Comparison of ENCODE assay signal across 30 cellular contexts in genomic region chr19:30266687-30267086, GRCh38.
"Had no signal": no experiment of that assay in that cellular context is flagged by ENCODE, and none has a peak within 500 bp of the region (broad histone marks: within the 10 kb centered on the region; RNA-seq: fewer than 3 reads in every experiment).

No MANE protein-coding gene starts in this region.

- H3K4me1 Mint-ChIP-seq: stimulated activated effector memory CD8-positive, alpha-beta T cell treated with anti-CD3 and anti-CD28 coated beads, Interleukin-12 subunit alpha, Interleukin-12 subunit beta, amount 100 ng/mL, for 72 hours; stimulated activated naive B cell treated with anti-CD40 and anti-IgM and Interleukin-4, amounts not matched to agents 10 μg/mL and 1 μg/mL and 100 μg/mL, for 72 hours had no signal

- H3K27me3 ChIP-seq: ovary, right lobe of liver, thyroid gland, tibial nerve, upper lobe of left lung, uterus had no signal

- FAIRE-seq: small intestine had no signal

- H2AFZ ChIP-seq: parathyroid adenoma had no signal

- H3K9me3 ChIP-seq: neutrophil, ovary, psoas muscle, right lobe of liver, sigmoid colon, stomach, thoracic aorta, thyroid gland, tibial nerve, upper lobe of left lung, uterus had no signal

- H3K9me3 Mint-ChIP-seq: natural killer cell treated with Interleukin-12 subunit alpha and Interleukin-12 subunit beta and Interleukin-15 and Interleukin-18, amount 100 ng/mL, for 72 hours; neural crest cell; stimulated activated effector memory CD8-positive, alpha-beta T cell treated with anti-CD3 and anti-CD28 coated beads, Interleukin-12 subunit alpha, Interleukin-12 subunit beta, amount 100 ng/mL, for 72 hours; stimulated activated naive B cell treated with anti-CD40 and anti-IgM and Interleukin-4, amounts not matched to agents 10 μg/mL and 1 μg/mL and 100 μg/mL, for 72 hours; stimulated activated naive CD8-positive, alpha-beta T cell treated with anti-CD3 and anti-CD28 coated beads, Interleukin-15, Interleukin-2, amounts not matched to agents 100 ng/mL and 50 ng/mL, for 24 hours had no signal

- H3K9ac ChIP-seq: parathyroid adenoma had no signal

- H3K4me3 ChIP-seq: ovary, psoas muscle, right lobe of liver, sigmoid colon, stomach, thoracic aorta, thyroid gland, tibial nerve, upper lobe of left lung, uterus had no signal

- H3K27ac Mint-ChIP-seq: naive thymus-derived CD8-positive, alpha-beta T cell; natural killer cell treated with Interleukin-12 subunit alpha and Interleukin-12 subunit beta and Interleukin-15 and Interleukin-18, amount 100 ng/mL, for 72 hours; nephron progenitor cell; progenitor cell of endocrine pancreas; stimulated activated effector memory CD8-positive, alpha-beta T cell treated with anti-CD3 and anti-CD28 coated beads, Interleukin-12 subunit alpha, Interleukin-12 subunit beta, amount 100 ng/mL, for 72 hours; stimulated activated naive B cell treated with anti-CD40 and anti-IgM and Interleukin-4, amounts not matched to agents 10 μg/mL and 1 μg/mL and 100 μg/mL, for 72 hours; stimulated activated naive CD8-positive, alpha-beta T cell treated with anti-CD3 and anti-CD28 coated beads, Interleukin-15, Interleukin-2, amounts not matched to agents 100 ng/mL and 50 ng/mL, for 24 hours had no signal

- H3K36me3 ChIP-seq: neutrophil, ovary, right lobe of liver, sigmoid colon, stomach, thoracic aorta, thyroid gland, tibial nerve, upper lobe of left lung, uterus had no signal

- H3K4me3 Mint-ChIP-seq: naive thymus-derived CD8-positive, alpha-beta T cell; natural killer cell treated with Interleukin-12 subunit alpha and Interleukin-12 subunit beta and Interleukin-15 and Interleukin-18, amount 100 ng/mL, for 72 hours; nephron progenitor cell; neural crest cell; stimulated activated effector memory CD8-positive, alpha-beta T cell treated with anti-CD3 and anti-CD28 coated beads, Interleukin-12 subunit alpha, Interleukin-12 subunit beta, amount 100 ng/mL, for 72 hours; stimulated activated naive B cell treated with anti-CD40 and anti-IgM and Interleukin-4, amounts not matched to agents 10 μg/mL and 1 μg/mL and 100 μg/mL, for 72 hours; stimulated activated naive CD8-positive, alpha-beta T cell treated with anti-CD3 and anti-CD28 coated beads, Interleukin-15, Interleukin-2, amounts not matched to agents 100 ng/mL and 50 ng/mL, for 24 hours had no signal

- H3K4me1 ChIP-seq: parathyroid adenoma, psoas muscle, right lobe of liver, sigmoid colon, stomach, upper lobe of left lung, uterus had no signal

- H3K79me2 ChIP-seq: parathyroid adenoma had no signal

- ATAC-seq: naive thymus-derived CD8-positive, alpha-beta T cell; natural killer cell treated with Interleukin-12 subunit alpha and Interleukin-12 subunit beta and Interleukin-15 and Interleukin-18, amount 100 ng/mL, for 72 hours; psoas muscle; right cardiac atrium; right lobe of liver; stimulated activated effector memory CD8-positive, alpha-beta T cell treated with anti-CD3 and anti-CD28 coated beads, Interleukin-12 subunit alpha, Interleukin-12 subunit beta, amount 100 ng/mL, for 72 hours; stimulated activated naive B cell treated with anti-CD40 and anti-IgM and Interleukin-4, amounts not matched to agents 10 μg/mL and 1 μg/mL and 100 μg/mL, for 72 hours had no signal

- H3K27ac ChIP-seq: neutrophil, ovary, parathyroid adenoma, psoas muscle, right lobe of liver, sigmoid colon, stomach, thoracic aorta, tibial nerve, upper lobe of left lung, uterus had no signal

- H3K36me3 Mint-ChIP-seq: naive thymus-derived CD8-positive, alpha-beta T cell; natural killer cell treated with Interleukin-12 subunit alpha and Interleukin-12 subunit beta and Interleukin-15 and Interleukin-18, amount 100 ng/mL, for 72 hours; stimulated activated effector memory CD8-positive, alpha-beta T cell treated with anti-CD3 and anti-CD28 coated beads, Interleukin-12 subunit alpha, Interleukin-12 subunit beta, amount 100 ng/mL, for 72 hours; stimulated activated naive B cell treated with anti-CD40 and anti-IgM and Interleukin-4, amounts not matched to agents 10 μg/mL and 1 μg/mL and 100 μg/mL, for 72 hours had no signal

- DNase-seq: naive thymus-derived CD8-positive, alpha-beta T cell; nephron progenitor cell; nucleus accumbens; ovary; posterior cingulate gyrus; psoas muscle; right cardiac atrium; right lobe of liver; sigmoid colon; small intestine; stimulated activated CD4-positive, alpha-beta T cell treated with anti-CD3 and anti-CD28 coated beads, Interleukin-15, amount 100 ng/mL, for 24 hours; stimulated activated CD4-positive, alpha-beta T cell treated with anti-CD3 and anti-CD28 coated beads, Interleukin-2, amount 100 ng/mL, for 24 hours; stimulated activated CD4-positive, alpha-beta T cell treated with anti-CD3 and anti-CD28 coated beads, Interleukin-2, amount 100 ng/mL, for 48 hours; stimulated activated CD4-positive, alpha-beta T cell treated with anti-CD3 and anti-CD28 coated beads, Interleukin-4, amount 100 ng/mL, for 24 hours; stimulated activated naive B cell treated with anti-CD40 and anti-IgM and Interleukin-4, amounts not matched to agents 10 μg/mL and 1 μg/mL and 100 μg/mL, for 72 hours; stimulated activated naive CD4-positive, alpha-beta T cell treated with Interleukin-2 at 50 U/mL for 16 hours; stomach; trophoblast cell; upper lobe of left lung; uterus had no signal
